ENCODE assay signal across 8 cellular contexts in genomic region chr17:7834891-7835817, GRCh38. TPM values are rescaled to one million over a fixed set of nuclear protein-coding genes. Genes with fewer than 3 reads are reported as not detected.
DNase-seq lines count a peak whose midpoint lies in the region; ATAC-seq, FAIRE-seq and TF ChIP-seq lines count a peak whose summit lies in the region.

No MANE protein-coding gene starts in this region.

- H3K36me3 Mint-ChIP-seq in activated B cell treated with CpG ODN at 0.5 μM for 24 hours (ENCODE audit: low read depth) (peaks cover 11% of the 10 kb centered on the region), immature natural killer cell (no peaks in the 10 kb centered on the region)

- H3K27ac ChIP-seq in ACC112 (ENCODE audit: low read depth, low read length), result peak overlapping the region; percentile 94
- peak overlapping the region; percentile 94 to 98 for H3K27ac ChIP-seq in small intestine (ENCODE audit: low read depth in 1 of 2, low read length in 1 of 2)

- H3K9me3 Mint-ChIP-seq in activated B cell treated with CpG ODN at 0.5 μM for 24 hours (no peaks in the 10 kb centered on the region), immature natural killer cell (no peaks in the 10 kb centered on the region)

- FAIRE-seq in small intestine (lab: Jason Lieb, UNC), result no peak

- POLR2A ChIA-PET in activated B cell treated with CpG ODN at 0.5 μM for 24 hours (lab: Charles Lee), result interaction anchor here (0.6 to 6.1 kb wide), 17 partner anchors 9 to 526 kb away, joined by 3 to 136 read pairs (median 5); partner anchors contain the start of genes CNTROB, CTC1, CYB5D1 and NAA38

- H3K36me3 ChIP-seq in ACC112 (ENCODE audit: insufficient read depth, low read length) (no peaks in the 10 kb centered on the region), small intestine (ENCODE audit: control insufficient read depth in 2 of 2, insufficient read depth in 2 of 2, low read length in 2 of 2) (no peaks in the 10 kb centered on the region)

- TF ChIP-seq CTCF in activated B cell treated with CpG ODN at 0.5 μM for 24 hours (IDR thresholded peaks at IDR 0.05) (no peak), cardiac fibroblast (IDR thresholded peaks at IDR 0.05; ENCODE audit: low read depth, low read length) (peak; percentile 93)

- H3K4me1 Mint-ChIP-seq in activated B cell treated with CpG ODN at 0.5 μM for 24 hours, result peaks cover 52% of the 10 kb centered on the region
- H3K4me1 Mint-ChIP-seq in immature natural killer cell, result peaks cover 43 to 45% of the 10 kb centered on the region in 2 donors

- peak overlapping the region; percentile 83 for H3K4me3 ChIP-seq in ACC112 (ENCODE audit: low read depth, low read length)
- H3K4me3 ChIP-seq in cardiac fibroblast (replicated peaks in 1 of 2; ENCODE audit: low read depth in 2 of 2, low read length in 2 of 2), result peak overlapping the region; percentile 77 to 90
- peak overlapping the region; percentile 61 to 88 for H3K4me3 ChIP-seq in small intestine (ENCODE audit: low read depth in 1 of 2, low read length in 2 of 2)

- no peak overlapping the region for H2AFZ ChIP-seq in ACC112 (ENCODE audit: low read length, unreplicated experiment)

- no peaks in the 10 kb centered on the region for H3K9me3 ChIP-seq in small intestine (ENCODE audit: control insufficient read depth, low read depth)

- CTCF ChIA-PET in activated B cell treated with CpG ODN at 0.5 μM for 24 hours (lab: Charles Lee), result interaction anchor here (0.6 to 3.2 kb wide), 16 partner anchors 8 to 155 kb away, joined by 3 to 35 read pairs (median 5); partner anchors contain the start of genes CYB5D1 and NAA38

- H3K27me3 ChIP-seq in ACC112 (ENCODE audit: insufficient read depth, low read length), result no peaks in the 10 kb centered on the region
- H3K27me3 ChIP-seq in small intestine (ENCODE audit: control insufficient read depth in 2 of 2, insufficient read depth in 2 of 2, low read length in 2 of 2), result no peaks in the 10 kb centered on the region

- peaks cover 21% of the 10 kb centered on the region for H3K4me1 ChIP-seq in ACC112 (ENCODE audit: control insufficient read depth, insufficient read depth, low read length, unreplicated experiment)
- peaks cover 4 to 7% of the 10 kb centered on the region in 2 donors for H3K4me1 ChIP-seq in small intestine (ENCODE audit: control insufficient read depth in 2 of 2, insufficient read depth in 1 of 2, low read depth in 1 of 2, low read length in 1 of 2)

- peaks cover 11% of the 10 kb centered on the region for H3K79me2 ChIP-seq in ACC112 (ENCODE audit: control insufficient read depth, insufficient read depth, low read length, unreplicated experiment)

- ATAC-seq in GM18868 (IDR thresholded peaks at IDR 0.05; ENCODE audit: unreplicated experiment) (peak; percentile 54), HG03280 (IDR thresholded peaks at IDR 0.05; ENCODE audit: unreplicated experiment) (peak; percentile 51), activated B cell treated with CpG ODN at 0.5 μM for 24 hours (ENCODE audit: low read depth) (peak; percentile 47)

- H3K27me3 Mint-ChIP-seq in activated B cell treated with CpG ODN at 0.5 μM for 24 hours (peaks cover 14% of the 10 kb centered on the region), immature natural killer cell (ENCODE audit: low read depth in 3 of 3) (peaks cover 13 to 35% (median 15%) of the 10 kb centered on the region in 3 donors)

- DNase-seq in NCI-H345 (lab: John Stamatoyannopoulos, UW) (peak; percentile 97), activated B cell treated with CpG ODN at 0.5 μM for 24 hours (peak; percentile 79), cardiac fibroblast (ENCODE audit: low read depth in 2 of 2) (peak; percentile 98 to 100), immature natural killer cell (peak; percentile 83 to 86 (median 85)), small intestine (peak; percentile 98)

- H3K27ac Mint-ChIP-seq in activated B cell treated with CpG ODN at 0.5 μM for 24 hours (peak overlapping the region; percentile 94), immature natural killer cell (peak overlapping the region; percentile 89 to 99 (median 99))

- intact Hi-C loops in activated B cell treated with CpG ODN at 0.5 μM for 24 hours (cut with micrococcal nuclease), result loop anchor here (1.0 to 2.0 kb wide), 8 partner anchors 9 to 582 kb away; partner anchors contain the start of genes ELP5, NAA38 and TP53

- 1% methylated on average over 51 to 75 of the region's 75 CpGs for WGBS in small intestine, 3 donors

- H3K4me3 Mint-ChIP-seq in activated B cell treated with CpG ODN at 0.5 μM for 24 hours (peak overlapping the region; percentile 97), immature natural killer cell (peak overlapping the region; percentile 89 to 99 (median 96))

RNA-seq across cellular contexts. Expression of gene KDM6B, which starts 1.1 kb away (rescaled TPM):
- total RNA-seq in activated B cell treated with CpG ODN at 0.5 μM for 24 hours, result 70.8 and 72.5 TPM in 2 replicates
- polyA plus RNA-seq in immature natural killer cell (under 1 TPM in 2 of 3 donors, not detected in 1; 0.03 to 0.40 TPM), small intestine (10 to 100 TPM in 2 of 3 donors, 1 to 10 TPM in 1; 8.4 to 26.1 (median 11.2) TPM)

RNA-seq across cellular contexts. Expression of gene TMEM88, which starts 19.7 kb away (rescaled TPM):
- 3.2 and 7.1 TPM in 2 replicates for total RNA-seq in activated B cell treated with CpG ODN at 0.5 μM for 24 hours
- not detected for polyA plus RNA-seq in immature natural killer cell
- 10 to 100 TPM in 1 of 3 donors, 1 to 10 TPM in 2; 3.8 to 17.5 (median 8.9) TPM for polyA plus RNA-seq in small intestine

RNA-seq across cellular contexts. Expression of gene NAA38, which starts 22.2 kb away (rescaled TPM):
- 36.0 and 47.9 TPM in 2 replicates for total RNA-seq in activated B cell treated with CpG ODN at 0.5 μM for 24 hours
- polyA plus RNA-seq in immature natural killer cell (100 to 1,000 TPM; 131 to 346 (median 177) TPM), small intestine (100 to 1,000 TPM in 1 of 3 donors, 10 to 100 TPM in 2; 70.0 to 142 (median 76.7) TPM)

RNA-seq across cellular contexts. Expression of gene CYB5D1, which starts 22.6 kb away (rescaled TPM):
- 5.4 and 6.1 TPM in 2 replicates for total RNA-seq in activated B cell treated with CpG ODN at 0.5 μM for 24 hours
- polyA plus RNA-seq in immature natural killer cell, result 1 to 10 TPM in 2 of 3 donors, not detected in 1; 2.9 to 3.7 TPM
- 1 to 10 TPM; 4.9 to 7.9 (median 4.9) TPM for polyA plus RNA-seq in small intestine

RNA-seq across cellular contexts. Expression of gene CHD3, which starts 53.4 kb away (rescaled TPM):
- total RNA-seq in activated B cell treated with CpG ODN at 0.5 μM for 24 hours, result 103 and 109 TPM in 2 replicates
- polyA plus RNA-seq in immature natural killer cell, result 10 to 100 TPM in 1 of 3 donors, 1 to 10 TPM in 1, under 1 TPM in 1; 0.72 to 19.6 (median 3.5) TPM
- polyA plus RNA-seq in small intestine, result 10 to 100 TPM; 23.7 to 60.4 (median 25.7) TPM

Comparison
In these comparisons a context has a peak if more than half of its experiments do, and no peak if none do; other contexts are left out.
1. Peak in every context shown above with its lines: DNase-seq, ATAC-seq, H3K4me3 ChIP-seq and H3K27ac ChIP-seq.
2. RNA of gene KDM6B, which starts 1.1 kb away (polyA plus RNA-seq): 8.4 to 26.1 TPM in small intestine; 0.03 to 0.40 TPM in immature natural killer cell; every median in the first group is over 4 times any median in the second.
3. RNA of gene TMEM88, which starts 19.7 kb away (polyA plus RNA-seq): 3.8 to 17.5 TPM in small intestine; not detected in immature natural killer cell; every median in the first group is over 4 times any median in the second.